In the genomic region with DNA sequence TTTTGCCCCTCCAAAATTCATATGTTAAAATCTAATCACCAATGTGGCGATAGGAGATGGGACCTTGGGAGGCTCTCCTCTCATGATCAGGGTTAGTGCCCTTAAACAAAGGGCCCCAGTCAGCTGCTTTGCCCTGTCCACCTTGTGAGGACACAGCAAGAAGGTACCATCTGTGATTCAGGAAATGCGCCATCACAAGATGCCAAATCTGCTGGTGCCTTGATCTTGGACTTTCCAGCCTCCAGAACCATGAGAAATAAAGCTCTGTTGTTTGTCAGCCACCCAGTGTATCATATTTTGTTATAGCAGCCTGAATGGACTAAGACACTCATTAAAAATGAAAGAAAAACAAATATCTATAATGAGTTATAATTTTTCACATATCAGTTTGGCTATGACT, we compare ENCODE assay signal across 11 cellular contexts.
"Had no signal": no experiment of that assay in that cellular context is flagged by ENCODE, and none has a peak within 500 bp of the region (broad histone marks: within the 10 kb centered on the region; RNA-seq: fewer than 3 reads in every experiment).

No MANE protein-coding gene starts in this region.

- H3K9ac ChIP-seq: GM23248 had no signal

- H3K4me1 ChIP-seq: HAP-1 had no signal

- H2AFZ ChIP-seq: GM23248, GM23338 had no signal

- ATAC-seq: GM23338, HCT116 had no signal

- H3K4me3 ChIP-seq: GM23248, GM23338, HAP-1 had no signal

- H3K9me3 ChIP-seq: HAP-1 had no signal

- H3K27ac ChIP-seq: GM23248 had no signal

- DNase-seq: GM23248, GOT3, H7, H9, HCEC 1CT, HFFc6 had no signal

- H3K4me2 ChIP-seq: GM23338 had no signal

- FAIRE-seq: H1, H54 had no signal

- H3K36me3 ChIP-seq: HAP-1 had no signal
